8 cellular contexts compared by ENCODE assay signal in genomic region chr19:2269244-2270156, GRCh38. TPM values are rescaled to one million over a fixed set of nuclear protein-coding genes. Genes with fewer than 3 reads are reported as not detected.
DNase-seq lines count a peak whose midpoint lies in the region; TF ChIP-seq lines count a peak whose summit lies in the region.

No MANE protein-coding gene starts in this region.

- H3K27me3 ChIP-seq in MG63 (no peaks in the 10 kb centered on the region), neural progenitor cell (no peaks in the 10 kb centered on the region), stomach smooth muscle (ENCODE audit: control insufficient read depth in 1 of 2, insufficient read depth in 2 of 2, low read length in 2 of 2) (no peaks in the 10 kb centered on the region)

- H3K36me3 Mint-ChIP-seq in neural progenitor cell: peaks cover 5% of the 10 kb centered on the region

- H3K27me3 Mint-ChIP-seq in neural progenitor cell (ENCODE audit: insufficient read depth, low read depth): peaks cover 7% of the 10 kb centered on the region

- H3K4me1 Mint-ChIP-seq in neural progenitor cell: peaks cover 28% of the 10 kb centered on the region

- DNase-seq in EL (peak; percentile 96), H4 (ENCODE audit: low spot score) (peak; percentile 89), MG63 (peak; percentile 93), SHP77 (lab: John Stamatoyannopoulos, UW) (peak; percentile 87 to 91), activated gamma-delta T cell treated with Interleukin-2 at 50 U/mL for 16 hours (peak; percentile 100), foreskin fibroblast (peak; percentile 95 to 99), neural progenitor cell (ENCODE audit: low spot score) (peak; percentile 98)

- peaks cover 17% of the 10 kb centered on the region for H3K4me1 ChIP-seq in neural progenitor cell
- H3K4me1 ChIP-seq in stomach smooth muscle (ENCODE audit: control insufficient read depth, insufficient read depth, low read length): peaks cover 37% of the 10 kb centered on the region

- H3K27ac ChIP-seq in neural progenitor cell (peak overlapping the region; percentile 44), stomach smooth muscle (ENCODE audit: low read length) (peak overlapping the region; percentile 94)

- peak overlapping the region; percentile 53 for H3K27ac Mint-ChIP-seq in neural progenitor cell

- no peak for TF ChIP-seq CTCF in foreskin fibroblast (IDR thresholded peaks at IDR 0.05; ENCODE audit: low read depth, low read length)
- no peak for TF ChIP-seq CTCF in neural progenitor cell (IDR thresholded peaks at IDR 0.05)

- H3K79me2 ChIP-seq in neural progenitor cell (ENCODE audit: low read depth): peaks cover 57% of the 10 kb centered on the region

- no peaks in the 10 kb centered on the region for H3K9me3 ChIP-seq in MG63
- H3K9me3 ChIP-seq in neural progenitor cell (ENCODE audit: low read depth): no peaks in the 10 kb centered on the region
- no peaks in the 10 kb centered on the region for H3K9me3 ChIP-seq in stomach smooth muscle (ENCODE audit: control insufficient read depth in 2 of 2, low read length in 2 of 2)

- H3K36me3 ChIP-seq in MG63: peaks cover 36% of the 10 kb centered on the region
- no peaks in the 10 kb centered on the region for H3K36me3 ChIP-seq in neural progenitor cell
- H3K36me3 ChIP-seq in stomach smooth muscle (ENCODE audit: control insufficient read depth in 2 of 2, insufficient read depth in 2 of 2, low read length in 2 of 2): peaks cover 9 to 11% of the 10 kb centered on the region in 2 donors

- H3K4me3 ChIP-seq in MG63 (peak overlapping the region; percentile 77), foreskin fibroblast (ENCODE audit: low read depth in 1 of 2, low read length in 2 of 2) (peak overlapping the region; percentile 96 to 99), neural progenitor cell (peak overlapping the region; percentile 84), stomach smooth muscle (ENCODE audit: low read length in 2 of 2) (peak overlapping the region; percentile 87 to 93)

- peak overlapping the region; percentile 95 for H3K4me3 Mint-ChIP-seq in neural progenitor cell

- peaks cover 50% of the 10 kb centered on the region for H4K20me1 ChIP-seq in neural progenitor cell (ENCODE audit: low read depth)

- H3K9me3 Mint-ChIP-seq in neural progenitor cell: peaks cover 1% of the 10 kb centered on the region

- peak overlapping the region; percentile 87 for H3K4me2 ChIP-seq in neural progenitor cell

- peaks cover 38% of the 10 kb centered on the region for H3F3A ChIP-seq in neural progenitor cell (ENCODE audit: low read depth)

- H2AFZ ChIP-seq in neural progenitor cell (replicated peaks): no peak overlapping the region

- peak overlapping the region; percentile 91 for H3K9ac ChIP-seq in neural progenitor cell
- H3K9ac ChIP-seq in stomach smooth muscle (ENCODE audit: low read length in 2 of 2): peak overlapping the region; percentile 87 to 92

RNA-seq across cellular contexts. Expression of gene PEAK3, which starts 12.5 kb away (rescaled TPM):
- 0.06 TPM in 1 of 2 replicates, not detected in the other for total RNA-seq in H4 (2014; rRNA removed; shearing (Covaris generic))
- total RNA-seq in MG63 (2014; rRNA removed; shearing (Covaris generic); ENCODE audit: low replicate concordance): not detected in 2 replicates
- total RNA-seq in neural progenitor cell (ENCODE audit: low replicate concordance): not detected in 2 replicates

RNA-seq across cellular contexts. Expression of gene JSRP1, which starts 13.3 kb away (rescaled TPM):
- total RNA-seq in H4 (2014; rRNA removed; shearing (Covaris generic)): 0.66 TPM in 1 of 2 replicates, not detected in the other
- not detected in 2 replicates for total RNA-seq in MG63 (2014; rRNA removed; shearing (Covaris generic); ENCODE audit: low replicate concordance)
- total RNA-seq in neural progenitor cell (ENCODE audit: low replicate concordance): 0.12 TPM in 1 of 2 replicates, not detected in the other

RNA-seq across cellular contexts. Expression of gene AMH, which starts 20.4 kb away (rescaled TPM):
- 0.68 and 1.0 TPM in 2 replicates for total RNA-seq in H4 (2014; rRNA removed; shearing (Covaris generic))
- total RNA-seq in MG63 (2014; rRNA removed; shearing (Covaris generic); ENCODE audit: low replicate concordance): 0.49 and 4.1 TPM in 2 replicates
- 3.5 and 22.4 TPM in 2 replicates for total RNA-seq in neural progenitor cell (ENCODE audit: low replicate concordance)

RNA-seq across cellular contexts. Expression of gene SF3A2, which starts 32.9 kb away (rescaled TPM):
- total RNA-seq in H4 (2014; rRNA removed; shearing (Covaris generic)): 10.8 and 13.3 TPM in 2 replicates
- 5.5 and 23.7 TPM in 2 replicates for total RNA-seq in MG63 (2014; rRNA removed; shearing (Covaris generic); ENCODE audit: low replicate concordance)
- total RNA-seq in neural progenitor cell (ENCODE audit: low replicate concordance): 14.4 and 50.7 TPM in 2 replicates

RNA-seq across cellular contexts. Expression of gene PLEKHJ1, which starts 33.4 kb away (rescaled TPM):
- total RNA-seq in H4 (2014; rRNA removed; shearing (Covaris generic)): 45.1 and 50.8 TPM in 2 replicates
- total RNA-seq in MG63 (2014; rRNA removed; shearing (Covaris generic); ENCODE audit: low replicate concordance): 23.1 and 25.6 TPM in 2 replicates
- total RNA-seq in neural progenitor cell (ENCODE audit: low replicate concordance): 77.6 and 145 TPM in 2 replicates

Comparison
In these comparisons a context has a peak if more than half of its experiments do, and no peak if none do; other contexts are left out.
1. Peak in every context shown above with its lines: DNase-seq, H3K4me3 ChIP-seq and H3K27ac ChIP-seq.